In genomic region chr11:119481021-119481666, GRCh38 we compare ENCODE assay signal across 1 cellular context.
TF ChIP-seq lines count a peak whose summit lies in the region.

No MANE protein-coding gene starts in this region.

TF ChIP-seq in HepG2, 621 proteins besides CTCF, POLR2A, EP300 and RAD21 (continued from another document and continues in another):
- TF ChIP-seq ELK4 (CRISPR knock-in tag; IDR thresholded peaks at IDR 0.05; ENCODE audit: borderline replicate concordance) (no peak), ZSCAN20 (CRISPR knock-in tag; IDR thresholded peaks at IDR 0.05; ENCODE audit: borderline replicate concordance) (no peak), HNF4A (CRISPR knock-in tag; IDR thresholded peaks at IDR 0.05) (peak; percentile 52), CHD2 (IDR thresholded peaks at IDR 0.05; ENCODE audit: low read depth, low read length) (no peak), GMEB2 (CRISPR knock-in tag; IDR thresholded peaks at IDR 0.05; ENCODE audit: low read depth) (no peak), HNRNPL (IDR thresholded peaks at IDR 0.05; ENCODE audit: low read depth, low read length) (no peak), ZSCAN22 (CRISPR knock-in tag; IDR thresholded peaks at IDR 0.05) (no peak), MLX (CRISPR knock-in tag; IDR thresholded peaks at IDR 0.05) (peak; percentile 68; the same call in 1 of the 2 replicates), CEBPG (CRISPR knock-in tag; IDR thresholded peaks at IDR 0.05) (peak; percentile 70), ZNF441 (CRISPR knock-in tag; IDR thresholded peaks at IDR 0.05; ENCODE audit: borderline replicate concordance) (no peak), CAMTA2 (CRISPR knock-in tag; IDR thresholded peaks at IDR 0.05; ENCODE audit: borderline replicate concordance) (peak; percentile 43; the same call in 1 of the 2 replicates), ZNF501 (CRISPR knock-in tag; IDR thresholded peaks at IDR 0.05) (peak; percentile 61), MTF2 (CRISPR knock-in tag; IDR thresholded peaks at IDR 0.05; ENCODE audit: borderline replicate concordance) (no peak; the same call in 1 of the 2 replicates), ZNF318 (CRISPR knock-in tag; IDR thresholded peaks at IDR 0.05) (no peak), REST (IDR thresholded peaks at IDR 0.05; ENCODE audit: borderline replicate concordance in 1 of 2, low read depth in 1 of 2, low read length in 2 of 2) (peak in 1 of 2 experiments; percentile 61; a peak in 1 of 4 replicates), ZNF704 (CRISPR knock-in tag; IDR thresholded peaks at IDR 0.05; ENCODE audit: borderline replicate concordance) (0 out of 2 replicates have a peak, but pooled peaks have one; percentile 26), ZHX2 (IDR thresholded peaks at IDR 0.05; ENCODE audit: low read depth) (no peak), ZHX2 (CRISPR knock-in tag; IDR thresholded peaks at IDR 0.05; ENCODE audit: borderline replicate concordance) (0 out of 2 replicates have a peak, but pooled peaks have one; percentile 62), CBFB (CRISPR knock-in tag; IDR thresholded peaks at IDR 0.05) (peak; percentile 87), MAZ (IDR thresholded peaks at IDR 0.05; ENCODE audit: borderline replicate concordance, low read depth, low read length) (0 out of 2 replicates have a peak, but pooled peaks have one; percentile 16), MAZ (CRISPR knock-in tag; IDR thresholded peaks at IDR 0.05; ENCODE audit: low read depth) (peak; percentile 68; the same call in 1 of the 2 replicates), ZBTB49 (CRISPR knock-in tag; IDR thresholded peaks at IDR 0.05; ENCODE audit: borderline replicate concordance) (no peak)
